ENCODE assay signal across 17 cellular contexts in the genomic region with DNA sequence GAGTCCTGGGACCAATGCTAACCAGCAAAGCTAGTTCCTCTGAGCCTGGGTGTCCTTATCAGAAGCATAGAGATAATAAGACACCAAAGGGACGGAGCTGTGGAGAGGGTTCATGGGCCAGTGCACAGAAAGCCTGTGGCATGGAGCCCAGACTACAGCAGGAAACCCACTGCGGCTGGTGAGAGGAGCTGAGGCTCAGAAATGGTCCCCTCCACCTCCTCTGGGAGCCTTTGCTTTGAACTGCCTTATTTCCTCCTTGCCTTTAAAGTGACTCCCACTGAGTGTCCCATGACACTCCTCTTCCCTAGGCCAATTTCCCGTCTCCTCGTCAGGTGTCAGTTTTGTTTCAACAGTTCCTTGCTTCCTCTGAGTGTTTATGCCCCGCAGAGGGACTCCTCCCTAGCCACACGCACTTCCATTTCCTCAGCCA. TPM values are rescaled to one million over a fixed set of nuclear protein-coding genes. Genes with fewer than 3 reads are reported as not detected.
DNase-seq lines count a peak whose midpoint lies in the region; ATAC-seq and TF ChIP-seq lines count a peak whose summit lies in the region.
"Had no signal": no experiment of that assay in that cellular context is flagged by ENCODE, and none has a peak within 500 bp of the region (broad histone marks: within the 10 kb centered on the region; RNA-seq: fewer than 3 reads in every experiment).

No MANE protein-coding gene starts in this region.

- H3K4me1 Mint-ChIP-seq in activated naive CD8-positive, alpha-beta T cell treated with anti-CD3 and anti-CD28 coated beads, Interleukin-2, amount 10 ng/mL, durations not matched to agents 7 days and 5 days = peaks cover 6% of the 10 kb centered on the region
- no peaks in the 10 kb centered on the region for H3K4me1 Mint-ChIP-seq in activated naive CD8-positive, alpha-beta T cell treated with anti-CD3 and anti-CD28 coated beads, Interleukin-2, amount 50 U/mL, for 24 hours

- no peak for TF ChIP-seq POLR2A in gastroesophageal sphincter (IDR thresholded peaks at IDR 0.05)
- no peak for TF ChIP-seq POLR2A in vagina (IDR thresholded peaks at IDR 0.05)

- H3K4me3 ChIP-seq in gastroesophageal sphincter = no peak overlapping the region
- peak overlapping the region in 1 of 2 donors; percentile 13 for H3K4me3 ChIP-seq in muscle layer of duodenum (ENCODE audit: low read depth in 1 of 2, low read length in 2 of 2)
- no peak overlapping the region for H3K4me3 ChIP-seq in vagina
- H3K4me3 ChIP-seq: cardiac muscle cell, smooth muscle cell had no signal

- H3K36me3 ChIP-seq in gastroesophageal sphincter (no peaks in the 10 kb centered on the region), muscle layer of duodenum (ENCODE audit: control insufficient read depth in 1 of 2, insufficient read depth in 2 of 2, low read length in 2 of 2) (no peaks in the 10 kb centered on the region), vagina (no peaks in the 10 kb centered on the region)
- H3K36me3 ChIP-seq: cardiac muscle cell had no signal

- no peak overlapping the region for H3K4me3 Mint-ChIP-seq in activated naive CD8-positive, alpha-beta T cell treated with anti-CD3 and anti-CD28 coated beads, Interleukin-2, amount 10 ng/mL, durations not matched to agents 7 days and 5 days
- no peak overlapping the region for H3K4me3 Mint-ChIP-seq in activated naive CD8-positive, alpha-beta T cell treated with anti-CD3 and anti-CD28 coated beads, Interleukin-2, amount 50 U/mL, for 24 hours
- H3K4me3 Mint-ChIP-seq: naive thymus-derived CD8-positive, alpha-beta T cell had no signal

- DNase-seq in activated naive CD8-positive, alpha-beta T cell treated with anti-CD3 and anti-CD28 coated beads, Interleukin-2, amount 10 ng/mL, durations not matched to agents 7 days and 5 days = no peak
- no peak for DNase-seq in activated naive CD8-positive, alpha-beta T cell treated with anti-CD3 and anti-CD28 coated beads, Interleukin-2, amount 50 U/mL, for 24 hours
- DNase-seq in vagina (ENCODE audit: extremely low spot score in 2 of 2) = no peak
- DNase-seq in GM13976 (ENCODE audit: low spot score) = no peak
- DNase-seq: ACHN; activated naive CD4-positive, alpha-beta T cell treated with Interleukin-2 at 50 U/mL for 16 hours; DMS 273 treated with DMSO at 0.1 percent for 48 hours; MV-4-11; naive thymus-derived CD8-positive, alpha-beta T cell; trophoblast cell had no signal

- TF ChIP-seq CTCF in gastroesophageal sphincter (IDR thresholded peaks at IDR 0.05) (no peak), vagina (IDR thresholded peaks at IDR 0.05) (no peak), GM13976 (IDR thresholded peaks at IDR 0.05; ENCODE audit: borderline replicate concordance, control extremely low read depth, extremely low read depth, insufficient read depth, missing control alignments) (no peak)

- peak overlapping the region; percentile 4 for H3K27ac Mint-ChIP-seq in activated naive CD8-positive, alpha-beta T cell treated with anti-CD3 and anti-CD28 coated beads, Interleukin-2, amount 10 ng/mL, durations not matched to agents 7 days and 5 days
- H3K27ac Mint-ChIP-seq in activated naive CD8-positive, alpha-beta T cell treated with anti-CD3 and anti-CD28 coated beads, Interleukin-2, amount 50 U/mL, for 24 hours = no peak overlapping the region
- H3K27ac Mint-ChIP-seq: naive thymus-derived CD8-positive, alpha-beta T cell had no signal

- POLR2A ChIA-PET in activated naive CD8-positive, alpha-beta T cell treated with anti-CD3 and anti-CD28 coated beads, Interleukin-2, amount 10 ng/mL, durations not matched to agents 7 days and 5 days (lab: Charles Lee) = no interaction called here

- no peak for ATAC-seq in activated naive CD8-positive, alpha-beta T cell treated with anti-CD3 and anti-CD28 coated beads, Interleukin-2, amount 10 ng/mL, durations not matched to agents 7 days and 5 days (ENCODE audit: low read depth)
- ATAC-seq in activated naive CD8-positive, alpha-beta T cell treated with anti-CD3 and anti-CD28 coated beads, Interleukin-2, amount 50 U/mL, for 24 hours = no peak
- ATAC-seq in gastroesophageal sphincter (peak; percentile 31), HG03135 (IDR thresholded peaks at IDR 0.05; ENCODE audit: unreplicated experiment) (no peak), HG03196 (IDR thresholded peaks at IDR 0.05; ENCODE audit: unreplicated experiment) (no peak)
- ATAC-seq: naive thymus-derived CD8-positive, alpha-beta T cell had no signal

- WGBS in gastroesophageal sphincter (ENCODE audit: low coverage in 1 of 2), 2 donors = 48 to 70% methylated on average over 2 to 6 of the region's 6 CpGs

- no peak for TF ChIP-seq EP300 in gastroesophageal sphincter (IDR thresholded peaks at IDR 0.05)

- H3K27ac ChIP-seq in gastroesophageal sphincter (peak overlapping the region in 3 of 4 donors; percentile 24 to 62 (median 60)), muscle layer of duodenum (ENCODE audit: low read length) (peak overlapping the region; percentile 78), vagina (peak overlapping the region; percentile 57)
- H3K27ac ChIP-seq: cardiac muscle cell had no signal

- in situ Hi-C loops in GM13976 (cut with MboI; ENCODE audit: low sequenced_read_pairs, unreplicated experiment) = no loop called here

- H3K27me3 ChIP-seq in gastroesophageal sphincter (peaks cover 3% of the 10 kb centered on the region), muscle layer of duodenum (ENCODE audit: low read depth, low read length) (no peaks in the 10 kb centered on the region), vagina (no peaks in the 10 kb centered on the region)
- H3K27me3 ChIP-seq: cardiac muscle cell had no signal

- peaks cover 1% of the 10 kb centered on the region for H3K9me3 Mint-ChIP-seq in activated naive CD8-positive, alpha-beta T cell treated with anti-CD3 and anti-CD28 coated beads, Interleukin-2, amount 10 ng/mL, durations not matched to agents 7 days and 5 days
- peaks cover 8% of the 10 kb centered on the region for H3K9me3 Mint-ChIP-seq in activated naive CD8-positive, alpha-beta T cell treated with anti-CD3 and anti-CD28 coated beads, Interleukin-2, amount 50 U/mL, for 24 hours

- H3K9me3 ChIP-seq in gastroesophageal sphincter = no peaks in the 10 kb centered on the region
- H3K9me3 ChIP-seq in muscle layer of duodenum (ENCODE audit: control insufficient read depth in 1 of 2, low read length in 2 of 2) = no peaks in the 10 kb centered on the region
- no peaks in the 10 kb centered on the region for H3K9me3 ChIP-seq in vagina

- no peaks in the 10 kb centered on the region for H3K36me3 Mint-ChIP-seq in activated naive CD8-positive, alpha-beta T cell treated with anti-CD3 and anti-CD28 coated beads, Interleukin-2, amount 10 ng/mL, durations not matched to agents 7 days and 5 days
- no peaks in the 10 kb centered on the region for H3K36me3 Mint-ChIP-seq in activated naive CD8-positive, alpha-beta T cell treated with anti-CD3 and anti-CD28 coated beads, Interleukin-2, amount 50 U/mL, for 24 hours (ENCODE audit: low read depth)

- H3K4me1 ChIP-seq in gastroesophageal sphincter (peaks cover 0 to 26% (median 6%) of the 10 kb centered on the region in 3 donors), muscle layer of duodenum (ENCODE audit: control insufficient read depth in 1 of 2, insufficient read depth in 2 of 2, low read length in 2 of 2) (peaks cover 4 to 8% of the 10 kb centered on the region in 2 donors), vagina (no peaks in the 10 kb centered on the region)

- intact Hi-C loops in vagina (cut with DNase I) = no loop called here

- H3K27me3 Mint-ChIP-seq in activated naive CD8-positive, alpha-beta T cell treated with anti-CD3 and anti-CD28 coated beads, Interleukin-2, amount 10 ng/mL, durations not matched to agents 7 days and 5 days = peaks cover 8% of the 10 kb centered on the region
- peaks cover 2% of the 10 kb centered on the region for H3K27me3 Mint-ChIP-seq in activated naive CD8-positive, alpha-beta T cell treated with anti-CD3 and anti-CD28 coated beads, Interleukin-2, amount 50 U/mL, for 24 hours

RNA-seq across cellular contexts. Expression of a gene that starts 9.4 kb away (rescaled TPM):
- total RNA-seq in activated naive CD8-positive, alpha-beta T cell treated with anti-CD3 and anti-CD28 coated beads, Interleukin-2, amount 10 ng/mL, durations not matched to agents 7 days and 5 days = 1 to 10 TPM; 1.1 to 2.6 TPM
- total RNA-seq in gastroesophageal sphincter (10 to 100 TPM; 25.7 to 70.1 (median 33.1) TPM), vagina (55.5 TPM)
- total RNA-seq: cardiac muscle cell, H1, smooth muscle cell had no signal

Comparison
In these comparisons a context has a peak if more than half of its experiments do, and no peak if none do; other contexts are left out.
1. RNA of a gene that starts 9.4 kb away (total RNA-seq): 55.5 TPM in vagina (single experiment) and 25.7 to 70.1 TPM in gastroesophageal sphincter; 1.1 to 2.6 TPM in activated naive CD8-positive, alpha-beta T cell treated with anti-CD3 and anti-CD28 coated beads, Interleukin-2, amount 10 ng/mL, durations not matched to agents 7 days and 5 days; every median in the first group is over 4 times any median in the second.
2. Peak in every context shown above with its lines, with median percentiles within 50 percentile points of each other: H3K27ac ChIP-seq.